In the genomic region with DNA sequence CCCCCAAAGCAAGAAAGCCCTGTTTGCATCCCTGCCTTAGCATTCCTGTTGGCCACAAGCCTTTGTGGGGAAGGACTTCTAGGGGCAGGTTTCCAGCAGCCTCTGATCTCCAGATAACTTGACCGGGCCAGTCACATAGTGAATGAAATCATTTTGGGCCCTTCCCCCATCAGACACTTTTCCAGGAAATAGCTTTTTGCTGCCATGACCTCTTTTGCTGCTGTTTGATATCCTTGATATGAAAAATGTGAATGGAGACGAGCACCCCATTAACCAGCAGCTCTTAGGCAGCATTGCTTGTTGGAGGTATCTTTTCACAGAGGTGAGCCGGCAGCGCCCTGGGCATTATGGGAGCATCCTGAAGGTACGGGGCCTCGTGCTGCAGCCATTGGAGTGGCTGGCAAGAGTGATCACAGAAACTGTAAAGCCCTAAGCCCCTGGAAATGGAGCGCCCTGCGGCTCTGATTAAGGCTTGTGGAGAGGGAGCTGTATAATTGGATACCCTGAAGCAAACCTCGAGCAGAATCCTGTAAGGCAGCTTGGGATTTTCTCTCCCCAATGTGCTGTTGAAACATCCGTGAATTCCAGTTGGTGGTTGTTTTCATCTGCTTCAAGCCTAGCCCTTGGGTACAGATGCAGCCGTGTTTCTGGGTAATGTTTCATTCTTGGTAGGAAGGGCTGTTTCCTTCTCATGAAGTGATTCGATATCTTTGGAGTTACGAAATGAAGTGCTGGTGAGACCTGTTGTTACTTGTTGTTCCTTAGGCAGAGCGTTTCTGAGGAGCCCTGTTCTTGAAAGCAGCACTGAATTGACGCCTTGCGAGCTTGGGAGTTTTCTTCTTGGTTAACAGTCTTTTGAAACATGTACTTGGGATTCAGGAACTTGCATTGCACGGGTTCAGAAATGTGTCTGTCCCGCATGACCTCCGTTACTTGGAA, we compare ENCODE assay signal across 9 cellular contexts.
DNase-seq lines count a peak whose midpoint lies in the region; ATAC-seq and TF ChIP-seq lines count a peak whose summit lies in the region.
"Had no signal": no experiment of that assay in that cellular context is flagged by ENCODE, and none has a peak within 500 bp of the region (broad histone marks: within the 10 kb centered on the region; RNA-seq: fewer than 3 reads in every experiment).

No MANE protein-coding gene starts in this region.

- no peaks in the 10 kb centered on the region for H3K36me3 ChIP-seq in skeletal muscle satellite cell (ENCODE audit: insufficient read depth, low read length)
- H3K36me3 ChIP-seq in mucosa of descending colon (ENCODE audit: low read depth): no peaks in the 10 kb centered on the region

- intact Hi-C loops in mucosa of descending colon (cut with DNase I, micrococcal nuclease): no loop called here

- no peaks in the 10 kb centered on the region for H3K9me3 ChIP-seq in skeletal muscle satellite cell (replicated peaks; ENCODE audit: low read length)
- no peaks in the 10 kb centered on the region for H3K9me3 ChIP-seq in mucosa of descending colon

- no peak for TF ChIP-seq POLR2A in GM18505 (IDR thresholded peaks at IDR 0.05; ENCODE audit: borderline replicate concordance, extremely low read depth, insufficient read depth, insufficient read length)

- TF ChIP-seq CTCF in RWPE1 (conservative IDR thresholded peaks at IDR 0.05; ENCODE audit: low read depth): no peak
- no peak for TF ChIP-seq CTCF in mucosa of descending colon (IDR thresholded peaks at IDR 0.05)
- no peak for TF ChIP-seq CTCF in GM10248 (IDR thresholded peaks at IDR 0.05; ENCODE audit: control extremely low read depth, extremely low read depth, low read depth, missing control alignments)

- H3K4me3 ChIP-seq in skeletal muscle satellite cell (ENCODE audit: low read length) (no peak overlapping the region), mucosa of descending colon (no peak overlapping the region)

- H3K4me1 ChIP-seq in skeletal muscle satellite cell (ENCODE audit: control insufficient read depth, insufficient read depth, low read length) (peaks cover 34% of the 10 kb centered on the region), mucosa of descending colon (ENCODE audit: low read depth) (peaks cover 4% of the 10 kb centered on the region)

- ATAC-seq in GM18505 (IDR thresholded peaks at IDR 0.05; ENCODE audit: unreplicated experiment) (no peak), mucosa of descending colon (no peak), HG02610 (IDR thresholded peaks at IDR 0.05; ENCODE audit: unreplicated experiment) (no peak)

- no peaks in the 10 kb centered on the region for H3K27me3 ChIP-seq in skeletal muscle satellite cell (ENCODE audit: control insufficient read depth, insufficient read depth, low read length)

- H3K9ac ChIP-seq in skeletal muscle satellite cell (ENCODE audit: low read depth, low read length): no peak overlapping the region

- CTCF ChIA-PET in RWPE1 (lab: Yijun Ruan, JAX): interaction anchor here (0.6 to 0.9 kb wide), 3 partner anchors 10 to 342 kb away, joined by 3 to 5 read pairs (median 3); no protein-coding TSS in a partner anchor
- CTCF ChIA-PET in GM10248 (lab: Yijun Ruan, JAX): interaction anchor here (1.4 kb wide), 1 partner anchor 12 kb away, joined by 3 read pairs; no protein-coding TSS in a partner anchor

- POLR2A ChIA-PET in RWPE1 (lab: Yijun Ruan, JAX; ENCODE audit: low non-redundant PET): no interaction called here
- POLR2A ChIA-PET in GM10248 (lab: Yijun Ruan, JAX): no interaction called here

- DNase-seq in GM04503 (ENCODE audit: low read depth) (peak; percentile 69), RWPE1 (ENCODE audit: low spot score) (peak; percentile 87), fibroblast of peridontal ligament (ENCODE audit: extremely low read depth) (peak; percentile 96), mucosa of descending colon (no peak), GM10248 (ENCODE audit: extremely low spot score) (no peak)
- DNase-seq: hippocampal formation had no signal

- H3K4me2 ChIP-seq in skeletal muscle satellite cell (ENCODE audit: low read length): peak overlapping the region; percentile 45

- H3K27ac ChIP-seq in RWPE1: peak overlapping the region; percentile 85

Comparison
In these comparisons a context has a peak if more than half of its experiments do, and no peak if none do; other contexts are left out.
1. DNase-seq: peak in GM04503 (single experiment), RWPE1 (single experiment) and fibroblast of peridontal ligament (single experiment); none in mucosa of descending colon (0 of 3) and GM10248 (single experiment).